Comparison of ENCODE assay signal across 8 cellular contexts in the genomic region with DNA sequence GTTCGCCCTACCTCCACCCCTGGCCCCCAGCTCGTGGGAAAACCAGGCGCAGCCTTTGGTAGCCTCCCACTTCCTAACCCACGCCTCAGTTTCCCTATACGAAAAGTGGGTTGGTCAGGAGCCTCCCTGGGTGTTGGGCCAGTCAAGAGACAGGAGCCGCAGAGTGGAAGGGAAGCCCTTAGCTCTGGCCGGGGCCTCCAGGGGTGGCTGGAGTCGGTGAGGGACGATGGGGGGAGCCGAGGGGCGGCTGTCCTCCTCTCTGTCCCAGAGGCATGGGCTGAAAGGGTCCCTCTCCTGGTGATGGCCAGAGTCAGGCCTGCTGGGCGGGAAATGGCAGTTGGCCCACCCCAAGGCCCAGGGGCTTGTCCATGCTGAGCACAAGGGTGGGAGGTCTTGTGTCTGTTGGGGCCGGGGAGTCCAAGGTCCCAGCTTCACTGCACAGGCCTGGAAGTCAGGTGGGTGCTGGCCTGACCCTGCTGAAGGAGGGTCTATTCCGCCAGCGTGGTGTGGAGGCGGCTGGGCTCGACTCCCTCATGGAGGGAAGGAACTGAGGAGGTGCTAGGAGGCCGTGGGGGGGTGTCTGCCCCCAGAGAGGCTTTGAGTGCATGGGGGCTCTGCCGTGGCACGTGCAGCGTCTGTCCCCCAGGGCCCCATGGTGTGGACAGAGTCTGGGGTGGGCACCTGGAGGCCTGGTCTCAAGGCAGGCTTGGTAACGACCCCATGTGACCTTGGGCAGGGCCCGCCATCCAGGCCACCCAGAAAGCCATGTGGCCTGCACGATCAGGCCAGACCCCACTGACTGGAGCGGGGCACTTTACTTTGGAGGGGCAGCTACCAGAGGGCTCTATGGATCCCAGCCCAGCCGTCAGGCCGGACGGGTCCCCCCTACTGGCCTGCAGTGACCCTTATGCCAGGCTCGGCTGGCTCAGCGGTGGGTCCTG. TPM values are rescaled to one million over a fixed set of nuclear protein-coding genes. Genes with fewer than 3 reads are reported as not detected.
A peak's percentile ranks its signal among the peaks of the same experiment; 100 is the strongest.
DNase-seq lines count a peak whose midpoint lies in the region; ATAC-seq, FAIRE-seq and TF ChIP-seq lines count a peak whose summit lies in the region.

No MANE protein-coding gene starts in this region.

- H3K36me3 ChIP-seq in HUES6 (ENCODE audit: control insufficient read depth, insufficient read depth, low read length), result no peaks in the 10 kb centered on the region
- no peaks in the 10 kb centered on the region for H3K36me3 ChIP-seq in muscle layer of colon (ENCODE audit: insufficient read depth, low read length)

- POLR2A ChIA-PET in A549 (lab: Yijun Ruan, JAX), result interaction anchor here (1.3 to 1.6 kb wide), 2 partner anchors 10 to 13 kb away, joined by 3 to 8 read pairs; no protein-coding TSS in a partner anchor

- DNase-seq in A549 (ENCODE audit: low read depth in 1 of 2, low spot score in 1 of 2), result peak in 1 of 2 experiments; percentile 49
- DNase-seq in chondrocyte (ENCODE audit: low spot score), result no peak
- DNase-seq in dedifferentiated amniotic fluid mesenchymal stem cell (ENCODE audit: extremely low spot score), result no peak

- H3K4me1 ChIP-seq in A549 (peaks cover 42% of the 10 kb centered on the region), HUES6 (ENCODE audit: control insufficient read depth, insufficient read depth, low read length) (peaks cover 25% of the 10 kb centered on the region), muscle layer of colon (ENCODE audit: insufficient read depth, low read length) (peaks cover 26% of the 10 kb centered on the region)

- H3K27me3 Mint-ChIP-seq in chondrocyte (ENCODE audit: low read depth), result no peaks in the 10 kb centered on the region

- H3K27me3 ChIP-seq in HUES6 (ENCODE audit: control insufficient read depth, insufficient read depth, low read length), result peaks cover 46% of the 10 kb centered on the region
- peaks cover 0 to 12% of the 10 kb centered on the region in 2 donors for H3K27me3 ChIP-seq in muscle layer of colon (ENCODE audit: control insufficient read depth in 1 of 2, insufficient read depth in 2 of 2, low read length in 2 of 2)

- H3K27ac Mint-ChIP-seq in chondrocyte (ENCODE audit: unreplicated experiment), result peak overlapping the region; percentile 88

- H3K9ac ChIP-seq in HUES6 (ENCODE audit: low read length) (no peak overlapping the region), muscle layer of colon (ENCODE audit: low read length) (no peak overlapping the region)

- H3K9me3 Mint-ChIP-seq in chondrocyte (ENCODE audit: low read depth), result no peaks in the 10 kb centered on the region

- WGBS in A549 (ENCODE audit: missing lambda C conversion rate), result 61% methylated on average over 24 of the region's 30 CpGs

- H3K4me3 ChIP-seq in A549, result peak overlapping the region; percentile 65
- peak overlapping the region; percentile 60 for H3K4me3 ChIP-seq in HUES6 (ENCODE audit: low read depth, low read length)
- H3K4me3 ChIP-seq in muscle layer of colon (ENCODE audit: low read depth in 1 of 2, low read length in 2 of 2), result peak overlapping the region; percentile 38 to 74

- H3K9me3 ChIP-seq in A549 (no peaks in the 10 kb centered on the region), HUES6 (ENCODE audit: control insufficient read depth, insufficient read depth, low read depth, low read length) (no peaks in the 10 kb centered on the region), muscle layer of colon (ENCODE audit: low read length) (no peaks in the 10 kb centered on the region)

- no peak for TF ChIP-seq CTCF in A549 (IDR thresholded peaks at IDR 0.05)
- TF ChIP-seq CTCF in chondrocyte (IDR thresholded peaks at IDR 0.05), result no peak

- ATAC-seq in A549 (peak in 1 of 2 experiments; percentile 7; a peak in 4 of 6 replicates), HG03520 (IDR thresholded peaks at IDR 0.05; ENCODE audit: unreplicated experiment) (no peak), GM21381 (IDR thresholded peaks at IDR 0.05; ENCODE audit: unreplicated experiment) (no peak), GM18868 (IDR thresholded peaks at IDR 0.05; ENCODE audit: unreplicated experiment) (no peak)

- H3K27ac ChIP-seq in A549, result peak overlapping the region; percentile 95 to 99
- no peak overlapping the region for H3K27ac ChIP-seq in HUES6 (ENCODE audit: low read depth, low read length)
- H3K27ac ChIP-seq in muscle layer of colon (ENCODE audit: low read depth, low read length), result peak overlapping the region; percentile 82

- H3K4me2 ChIP-seq in A549, result peak overlapping the region; percentile 96

- no peak for TF ChIP-seq RAD21 in A549 (conservative IDR thresholded peaks at IDR 0.05 in 1 of 2, IDR thresholded peaks at IDR 0.05 in 1 of 2)

- CTCF ChIA-PET in A549 (lab: Yijun Ruan, JAX), result interaction anchor here (0.5 to 3.4 kb wide), 16 partner anchors 8 to 199 kb away, joined by 3 to 24 read pairs (median 4); no protein-coding TSS in a partner anchor

- H3K4me1 Mint-ChIP-seq in chondrocyte (ENCODE audit: low read depth), result peaks cover 18% of the 10 kb centered on the region

- H3K36me3 Mint-ChIP-seq in chondrocyte (ENCODE audit: low read depth), result no peaks in the 10 kb centered on the region

- FAIRE-seq in A549 (lab: Jason Lieb, UNC), result no peak

- no peak for TF ChIP-seq EP300 in A549 (IDR thresholded peaks at IDR 0.05)

- no peak for TF ChIP-seq POLR2A in A549 (IDR thresholded peaks at IDR 0.05; ENCODE audit: low read length)

- H3K4me3 Mint-ChIP-seq in chondrocyte (ENCODE audit: unreplicated experiment), result peak overlapping the region; percentile 85

TF ChIP-seq in A549, 52 proteins besides CTCF, POLR2A, EP300 and RAD21 (continues in another document):
- TF ChIP-seq HOXA7 (CRISPR knock-in tag; IDR thresholded peaks at IDR 0.05), result no peak
- TF ChIP-seq MYC (IDR thresholded peaks at IDR 0.05; ENCODE audit: borderline replicate concordance, low read length), result no peak
- TF ChIP-seq HOXB13 (CRISPR knock-in tag; IDR thresholded peaks at IDR 0.05; ENCODE audit: low read depth), result no peak
- no peak for TF ChIP-seq BHLHE40 (IDR thresholded peaks at IDR 0.05; ENCODE audit: low read depth, low read length)
- TF ChIP-seq EHMT2 (IDR thresholded peaks at IDR 0.05; ENCODE audit: low read depth), result no peak
- TF ChIP-seq NR3C1 (IDR thresholded peaks at IDR 0.05), result no peak
- peak; percentile 25; the same call in 1 of the 2 replicates for TF ChIP-seq HOXB5 (CRISPR knock-in tag; IDR thresholded peaks at IDR 0.05)
- TF ChIP-seq E2F6 (IDR thresholded peaks at IDR 0.05; ENCODE audit: borderline replicate concordance, low read depth), result peak; percentile 81; the same call in 1 of the 2 replicates
- TF ChIP-seq, protein P1, sequence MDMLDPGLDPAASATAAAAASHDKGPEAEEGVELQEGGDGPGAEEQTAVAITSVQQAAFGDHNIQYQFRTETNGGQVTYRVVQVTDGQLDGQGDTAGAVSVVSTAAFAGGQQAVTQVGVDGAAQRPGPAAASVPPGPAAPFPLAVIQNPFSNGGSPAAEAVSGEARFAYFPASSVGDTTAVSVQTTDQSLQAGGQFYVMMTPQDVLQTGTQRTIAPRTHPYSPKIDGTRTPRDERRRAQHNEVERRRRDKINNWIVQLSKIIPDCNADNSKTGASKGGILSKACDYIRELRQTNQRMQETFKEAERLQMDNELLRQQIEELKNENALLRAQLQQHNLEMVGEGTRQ (IDR thresholded peaks at IDR 0.05), result peak; percentile 62
- no peak for TF ChIP-seq RNF2 (IDR thresholded peaks at IDR 0.05; ENCODE audit: borderline replicate concordance, low read depth)
- TF ChIP-seq, protein P2, sequence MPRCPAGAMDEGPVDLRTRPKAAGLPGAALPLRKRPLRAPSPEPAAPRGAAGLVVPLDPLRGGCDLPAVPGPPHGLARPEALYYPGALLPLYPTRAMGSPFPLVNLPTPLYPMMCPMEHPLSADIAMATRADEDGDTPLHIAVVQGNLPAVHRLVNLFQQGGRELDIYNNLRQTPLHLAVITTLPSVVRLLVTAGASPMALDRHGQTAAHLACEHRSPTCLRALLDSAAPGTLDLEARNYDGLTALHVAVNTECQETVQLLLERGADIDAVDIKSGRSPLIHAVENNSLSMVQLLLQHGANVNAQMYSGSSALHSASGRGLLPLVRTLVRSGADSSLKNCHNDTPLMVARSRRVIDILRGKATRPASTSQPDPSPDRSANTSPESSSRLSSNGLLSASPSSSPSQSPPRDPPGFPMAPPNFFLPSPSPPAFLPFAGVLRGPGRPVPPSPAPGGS (IDR thresholded peaks at IDR 0.05), result no peak
- TF ChIP-seq, protein P3, sequence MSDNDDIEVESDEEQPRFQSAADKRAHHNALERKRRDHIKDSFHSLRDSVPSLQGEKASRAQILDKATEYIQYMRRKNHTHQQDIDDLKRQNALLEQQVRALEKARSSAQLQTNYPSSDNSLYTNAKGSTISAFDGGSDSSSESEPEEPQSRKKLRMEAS (IDR thresholded peaks at IDR 0.05), result peak; percentile 2; the same call in 1 of the 2 replicates
- no peak for TF ChIP-seq SMC3 (IDR thresholded peaks at IDR 0.05)

RNA-seq across cellular contexts. Expression of gene SLC16A3, which starts 1.1 kb away (rescaled TPM):
- polyA plus RNA-seq in A549 (2011; rRNA removed) (28.6 and 40.0 TPM in 2 replicates), A549 (2017; fragmentation: RNase III; extraction: RNeasy Plus Mini Kit Qiagen cat#74134 plus additional on column Dnase treatment) (77.9 to 97.7 TPM (median 90.9 TPM) in 3 replicates)
- polyA plus RNA-seq in A549 (2012; cell fraction: cytosol; rRNA removed), result 53.6 and 113 TPM in 2 replicates
- 108 and 156 TPM in 2 replicates for polyA plus RNA-seq in A549 (2012; cell fraction: nucleus; rRNA removed)
- polyA minus RNA-seq in A549 (2011; rRNA and poly(A)+ RNA removed), result 31.5 TPM in 2 replicates
- total RNA-seq in chondrocyte, result 53.3 to 206 TPM (median 189 TPM) in 3 replicates

RNA-seq across cellular contexts. Expression of gene CCDC57, which starts 17.3 kb away (rescaled TPM):
- 16.6 and 18.5 TPM in 2 replicates for polyA plus RNA-seq in A549 (2011; rRNA removed)
- polyA plus RNA-seq in A549 (2012; cell fraction: cytosol; rRNA removed), result 24.3 and 29.0 TPM in 2 replicates
- 200 and 241 TPM in 2 replicates for polyA plus RNA-seq in A549 (2012; cell fraction: nucleus; rRNA removed)
- polyA plus RNA-seq in A549 (2017; fragmentation: RNase III; extraction: RNeasy Plus Mini Kit Qiagen cat#74134 plus additional on column Dnase treatment), result 18.2 to 22.1 TPM (median 18.9 TPM) in 3 replicates
- polyA minus RNA-seq in A549 (2011; rRNA and poly(A)+ RNA removed), result 22.3 and 26.3 TPM in 2 replicates
- 23.5 to 39.8 TPM (median 24.1 TPM) in 3 replicates for total RNA-seq in chondrocyte

RNA-seq across cellular contexts. Expression of gene CSNK1D, which starts 43.5 kb away (rescaled TPM):
- polyA plus RNA-seq in A549 (2011; rRNA removed) (130 and 139 TPM in 2 replicates), A549 (2017; fragmentation: RNase III; extraction: RNeasy Plus Mini Kit Qiagen cat#74134 plus additional on column Dnase treatment) (151 to 173 TPM (median 163 TPM) in 3 replicates)
- polyA plus RNA-seq in A549 (2012; cell fraction: cytosol; rRNA removed), result 182 and 192 TPM in 2 replicates
- polyA plus RNA-seq in A549 (2012; cell fraction: nucleus; rRNA removed), result 734 and 786 TPM in 2 replicates
- 105 and 128 TPM in 2 replicates for polyA minus RNA-seq in A549 (2011; rRNA and poly(A)+ RNA removed)
- 93.0 to 94.5 TPM (median 93.9 TPM) in 3 replicates for total RNA-seq in chondrocyte
